ENCODE assay signal across 16 cellular contexts in genomic region chr2:74017181-74017580, GRCh38. TPM values are rescaled to one million over a fixed set of nuclear protein-coding genes. Genes with fewer than 3 reads are reported as not detected.
DNase-seq lines count a peak whose midpoint lies in the region; ATAC-seq, FAIRE-seq and TF ChIP-seq lines count a peak whose summit lies in the region.
"Had no signal": no experiment of that assay in that cellular context is flagged by ENCODE, and none has a peak within 500 bp of the region (broad histone marks: within the 10 kb centered on the region; RNA-seq: fewer than 3 reads in every experiment).

No MANE protein-coding gene starts in this region.

- DNase-seq in GM19239 (ENCODE audit: insufficient read length, low spot score): no peak
- DNase-seq in GM12878 (ENCODE audit: low read depth, low spot score): no peak
- DNase-seq in GM13976 (ENCODE audit: low spot score): no peak
- DNase-seq in heart left ventricle: no peak
- no peak for DNase-seq in foreskin keratinocyte
- DNase-seq: activated CD8-positive, alpha-beta memory T cell treated with anti-CD3 and anti-CD28 coated beads for 24 hours; activated effector memory CD4-positive, alpha-beta T cell treated with Interleukin-2 at 50 U/mL for 16 hours; GF-D8; islet precursor cell; retina; RPMI8226 had no signal

- H3K9ac ChIP-seq in GM12878 (ENCODE audit: control insufficient read depth, insufficient read depth, low read length): no peak overlapping the region

- TSS peak; percentile 1 for BruUV-seq in GM12878 (replicated peaks; lab: Mats Ljungman, UMichigan)

- no peak for TF ChIP-seq EP300 in GM12878 (IDR thresholded peaks at IDR 0.05; ENCODE audit: borderline replicate concordance in 1 of 2, control insufficient read depth in 1 of 2, low read depth in 2 of 2, low read length in 2 of 2)

- no peak for TF ChIP-seq RAD21 in GM12878 (IDR thresholded peaks at IDR 0.05; ENCODE audit: insufficient read depth, low read depth, low read length)

- SMC1A ChIA-PET in GM12878 (lab: Charles Lee; ENCODE audit: uncharacterized antibody, unreplicated experiment): interaction anchor here (0.7 to 5.7 kb wide), 17 partner anchors 8 to 190 kb away, joined by 3 to 94 read pairs (median 4); partner anchors contain the start of gene STAMBP

- no peaks in the 10 kb centered on the region for H3K9me3 ChIP-seq in GM12878 (replicated peaks; ENCODE audit: control insufficient read depth, insufficient read depth, low read length)
- no peaks in the 10 kb centered on the region for H3K9me3 ChIP-seq in heart left ventricle
- H3K9me3 ChIP-seq: suprapubic skin had no signal

- H3K79me2 ChIP-seq in GM12878 (ENCODE audit: control insufficient read depth, insufficient read depth, low read length): peaks cover 82% of the 10 kb centered on the region

- H3K27me3 ChIP-seq in GM12878 (replicated peaks in 1 of 2; ENCODE audit: control insufficient read depth in 2 of 2, insufficient read depth in 2 of 2, low read length in 1 of 2) (no peaks in the 10 kb centered on the region), heart left ventricle (no peaks in the 10 kb centered on the region), foreskin keratinocyte (no peaks in the 10 kb centered on the region)
- H3K27me3 ChIP-seq: suprapubic skin had no signal

- ATAC-seq in GM18505 (IDR thresholded peaks at IDR 0.05; ENCODE audit: unreplicated experiment): peak; percentile 48
- ATAC-seq in HG02798 (IDR thresholded peaks at IDR 0.05; ENCODE audit: poor library complexity, unreplicated experiment): peak; percentile 73
- ATAC-seq in GM12878: peak; percentile 88
- no peak for ATAC-seq in heart left ventricle
- no peak for ATAC-seq in foreskin keratinocyte
- ATAC-seq in GM19324 (IDR thresholded peaks at IDR 0.05; ENCODE audit: low FRiP score, unreplicated experiment): no peak

- H3K4me1 ChIP-seq in GM12878 (ENCODE audit: control insufficient read depth, insufficient read depth, low read length) (peaks cover 26% of the 10 kb centered on the region), heart left ventricle (peaks cover 0 to 35% (median 6%) of the 10 kb centered on the region in 12 donors), foreskin keratinocyte (no peaks in the 10 kb centered on the region)

- TF ChIP-seq POLR2A in GM18505 (IDR thresholded peaks at IDR 0.05; ENCODE audit: borderline replicate concordance, extremely low read depth, insufficient read depth, insufficient read length) (no peak), GM12878 (IDR thresholded peaks at IDR 0.05; ENCODE audit: low read depth, low read length) (no peak), heart left ventricle (IDR thresholded peaks at IDR 0.05) (no peak)

- RAD21 ChIA-PET in GM12878 (lab: Charles Lee; ENCODE audit: unreplicated experiment): interaction anchor here (1.0 to 2.1 kb wide), 11 partner anchors 9 to 36 kb away, joined by 3 to 12 read pairs (median 5); no protein-coding TSS in a partner anchor

- in situ Hi-C loops in GM12878 (cut with MboI) (no loop called here), GM13976 (cut with MboI; ENCODE audit: low sequenced_read_pairs, unreplicated experiment) (no loop called here)

- intact Hi-C loops in GM12878 (cut with micrococcal nuclease; ENCODE audit: unreplicated experiment) (no loop called here), heart left ventricle (cut with DNase I) (no loop called here)

- no peaks in the 10 kb centered on the region for H4K20me1 ChIP-seq in GM12878 (ENCODE audit: control insufficient read depth, insufficient read depth)

- H2AFZ ChIP-seq in GM12878 (ENCODE audit: control insufficient read depth, low read depth, low read length): no peak overlapping the region

- no peak overlapping the region for H3K4me3 ChIP-seq in GM12878
- H3K4me3 ChIP-seq in heart left ventricle: no peak overlapping the region
- H3K4me3 ChIP-seq: coronary artery, suprapubic skin had no signal

- H3K36me3 ChIP-seq in GM12878 (ENCODE audit: control insufficient read depth in 2 of 2, insufficient read depth in 2 of 2, low read length in 1 of 2) (peaks cover 2 to 6% of the 10 kb centered on the region in 2 experiments; a peak in 3 of 4 replicates), heart left ventricle (no peaks in the 10 kb centered on the region)
- H3K36me3 ChIP-seq: suprapubic skin had no signal

- H3K27ac ChIP-seq in GM12878 (ENCODE audit: control insufficient read depth, insufficient read depth) (no peak overlapping the region), heart left ventricle (no peak overlapping the region), foreskin keratinocyte (no peak overlapping the region)
- H3K27ac ChIP-seq: coronary artery, suprapubic skin had no signal

- H3K4me2 ChIP-seq in GM12878 (ENCODE audit: control insufficient read depth, insufficient read depth): peak overlapping the region; percentile 60

- CTCF ChIA-PET in GM12878 (lab: Yijun Ruan, JAX): interaction anchor here (0.6 to 1.3 kb wide), 8 partner anchors 9 to 78 kb away, joined by 3 to 4 read pairs (median 3); no protein-coding TSS in a partner anchor

- POLR2A ChIA-PET in GM12878 (lab: Charles Lee): interaction anchor here (0.5 to 5.7 kb wide), 5 partner anchors 9 to 417 kb away, joined by 3 to 68 read pairs (median 4); no protein-coding TSS in a partner anchor

- TF ChIP-seq CTCF in GM12878 (IDR thresholded peaks at IDR 0.05 in 2 of 3, conservative IDR thresholded peaks at IDR 0.05 in 1 of 3; ENCODE audit: control insufficient read depth in 2 of 3, extremely low read depth in 1 of 3, insufficient read depth in 1 of 3, low read depth in 3 of 3, low read length in 3 of 3) (no peak), GM13976 (IDR thresholded peaks at IDR 0.05; ENCODE audit: borderline replicate concordance, control extremely low read depth, extremely low read depth, insufficient read depth, missing control alignments) (no peak), heart left ventricle (IDR thresholded peaks at IDR 0.05) (no peak), foreskin keratinocyte (conservative IDR thresholded peaks at IDR 0.05) (no peak)

- WGBS in GM12878 (ENCODE audit: insufficient coverage, insufficient replicate concordance, low lambda C conversion rate, missing lambda C conversion rate): 94% methylated on average over 2 of the region's 2 CpGs
- 91 to 98% (median 93%) methylated on average over 2 of the region's 2 CpGs for WGBS in heart left ventricle, 4 donors

- FAIRE-seq in GM19239 (lab: Jason Lieb, UNC) (peak; percentile 53), GM12878 (lab: Jason Lieb, UNC) (no peak)

TF ChIP-seq in GM12878, 131 proteins besides CTCF, POLR2A, EP300 and RAD21 (continues in another document):
- TF ChIP-seq IKZF2 (IDR thresholded peaks at IDR 0.05) (peak; percentile 24 to 38; a peak in 2 of 4 replicates), NBN (IDR thresholded peaks at IDR 0.05) (peak; percentile 51; the same call in 1 of the 2 replicates), NR2F1 (conservative IDR thresholded peaks at IDR 0.05) (0 out of 2 replicates have a peak, but pooled peaks have one; percentile 37), SMARCA5 (IDR thresholded peaks at IDR 0.05) (no peak), TARDBP (IDR thresholded peaks at IDR 0.05; ENCODE audit: borderline replicate concordance) (no peak), MTA3 (IDR thresholded peaks at IDR 0.05; ENCODE audit: borderline replicate concordance, low read length) (0 out of 2 replicates have a peak, but pooled peaks have one; percentile 46)

RNA-seq across cellular contexts. Expression of gene TET3, which starts 32.5 kb away (rescaled TPM):
- 80.8 and 86.7 TPM in 2 replicates for total RNA-seq in GM12878 (2013; cell fraction: nucleolus; rRNA removed)
- total RNA-seq in GM12878 (2014; rRNA removed): 8.2 and 8.6 TPM in 2 replicates
- 7.9 and 8.3 TPM in 2 replicates for total RNA-seq in GM12878 (2014; rRNA removed; fragmentation: Illumina TruSeq; extraction: Trizol)
- total RNA-seq in GM12878 (2021): 23.8 and 25.9 TPM in 2 replicates
- 6.2 TPM for polyA plus RNA-seq in GM12878 (2011; ENCODE audit: low read depth)
- 10.0 and 11.2 TPM in 2 replicates for polyA plus RNA-seq in GM12878 (2011; rRNA removed)
- 7.3 and 8.3 TPM in 2 replicates for polyA plus RNA-seq in GM12878 (2011; cell fraction: cytosol; rRNA removed)
- 27.5 and 29.7 TPM in 2 replicates for polyA plus RNA-seq in GM12878 (2011; cell fraction: nucleus; rRNA removed)
- 11.7 and 11.9 TPM in 2 replicates for polyA plus RNA-seq in GM12878 (2012)
- 10.0 and 11.3 TPM in 2 replicates for polyA plus RNA-seq in GM12878 (2014; fragmentation: Illumina TruSeq; extraction: Trizol)
- polyA plus RNA-seq in GM12878 (2014; fragmentation: Nextera tagmentation; extraction: Ambion mirVana): under 1 TPM; 0.77 to 0.84 TPM
- 10.5 and 10.6 TPM in 2 replicates for polyA plus RNA-seq in GM12878 (2014; rRNA removed)
- 1 to 10 TPM; 2.1 to 2.7 TPM for polyA plus RNA-seq in GM12878 (2016; fragmentation: Nextera tagmentation; extraction: Ambion mirVana)
- 14.6 and 21.8 TPM in 2 replicates for polyA minus RNA-seq in GM12878 (2011; rRNA and poly(A)+ RNA removed)
- 10.1 and 12.2 TPM in 2 replicates for polyA minus RNA-seq in GM12878 (2011; cell fraction: cytosol; rRNA and poly(A)+ RNA removed)
- 15.4 and 28.9 TPM in 2 replicates for polyA minus RNA-seq in GM12878 (2011; cell fraction: nucleus; rRNA and poly(A)+ RNA removed)
- 10 to 100 TPM in 1 of 9 donors, 1 to 10 TPM in 8; 1.8 to 12.6 (median 2.5) TPM for total RNA-seq in heart left ventricle
- polyA plus RNA-seq in heart left ventricle: 1 to 10 TPM; 1.2 to 4.2 TPM
- total RNA-seq in foreskin keratinocyte: 5.2 and 5.5 TPM in 2 replicates
- 0.76 and 0.85 TPM in 2 replicates for polyA plus RNA-seq in foreskin keratinocyte

Comparison
In these comparisons a context has a peak if more than half of its experiments do, and no peak if none do; other contexts are left out.
1. ATAC-seq: peak in GM18505 (single experiment), HG02798 (single experiment) and GM12878 (single experiment); none in heart left ventricle (0 of 4), foreskin keratinocyte (single experiment) and GM19324 (single experiment).